Comparison of ENCODE assay signal across 34 cellular contexts in genomic region chr18:49471532-49471931, GRCh38.
"Had no signal": no experiment of that assay in that cellular context is flagged by ENCODE, and none has a peak within 500 bp of the region (broad histone marks: within the 10 kb centered on the region; RNA-seq: fewer than 3 reads in every experiment).

No MANE protein-coding gene starts in this region.

- H3K36me3 ChIP-seq: MG63 had no signal

- DNase-seq: Karpas-422, Kasumi-1, MG63, MM.1S, MV-4-11, NCI-H1048, NCI-H1092, NCI-H1092 treated with DMSO at 0.1 percent for 48 hours, NCI-H1105, NCI-H1105 treated with DMSO at 0.1 percent for 48 hours, NCI-H1417, NCI-H1417 treated with DMSO at 0.1 percent for 48 hours, NCI-H1436, NCI-H1436 treated with DMSO at 0.1 percent for 48 hours, NCI-H146, NCI-H1694, NCI-H1694 treated with DMSO at 0.1 percent for 48 hours, NCI-H187, NCI-H187 treated with DMSO at 0.1 percent for 48 hours, NCI-H1930, NCI-H2029, NCI-H2029 treated with DMSO at 0.1 percent for 48 hours, NCI-H2081, NCI-H2081 treated with DMSO at 0.1 percent for 48 hours, NCI-H2107, NCI-H2171, NCI-H2171 treated with DMSO at 0.1 percent for 48 hours, NCI-H2227 treated with DMSO at 0.1 percent for 48 hours, NCI-H226, NCI-H345, NCI-H446, NCI-H446 treated with DMSO at 0.1 percent for 48 hours, NCI-H510A, NCI-H510A treated with DMSO at 0.1 percent for 48 hours had no signal

- H3K27me3 ChIP-seq: MG63 had no signal

- H3K4me3 ChIP-seq: MG63 had no signal
